9 cellular contexts compared by ENCODE assay signal in the genomic region with DNA sequence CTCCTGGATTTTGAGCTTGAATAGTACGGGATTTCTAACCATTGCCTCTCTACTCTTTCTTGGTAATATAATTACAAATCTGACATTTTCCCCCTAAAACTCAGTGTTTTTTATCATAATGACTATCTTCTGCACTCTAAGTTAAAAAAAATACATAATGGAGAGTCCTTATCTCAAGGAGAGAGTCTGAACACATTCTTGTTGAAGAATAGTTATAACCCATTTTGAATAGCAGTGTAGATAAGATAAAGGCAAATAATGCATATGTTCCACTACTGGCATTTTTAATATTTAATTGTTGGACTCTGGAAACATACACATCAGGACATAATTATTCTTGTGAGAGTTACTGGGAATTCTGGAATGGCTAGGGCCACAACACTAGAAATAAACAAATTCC.
"Had no signal": no experiment of that assay in that cellular context is flagged by ENCODE, and none has a peak within 500 bp of the region (broad histone marks: within the 10 kb centered on the region; RNA-seq: fewer than 3 reads in every experiment).

No MANE protein-coding gene starts in this region.

- ATAC-seq: GM23338, HCT116 had no signal

- H3K27ac ChIP-seq: GM23248 had no signal

- H3K9me3 ChIP-seq: HAP-1 had no signal

- H3K4me2 ChIP-seq: GM23338 had no signal

- H2AFZ ChIP-seq: GM23248, GM23338 had no signal

- H3K4me3 ChIP-seq: GM23248, GM23338, HAP-1 had no signal

- H3K27ac Mint-ChIP-seq: GM23338, H9, HFFc6 had no signal

- H3K36me3 ChIP-seq: HAP-1 had no signal

- H3K4me3 Mint-ChIP-seq: GM23338, H9, HFFc6 had no signal

- H3K4me1 ChIP-seq: HAP-1 had no signal

- DNase-seq: GM23248, GOT3, H7, H9, HCEC 1CT, HFFc6 had no signal

- H3K9ac ChIP-seq: GM23248 had no signal

- H3K4me1 Mint-ChIP-seq: GM23338, H9 had no signal
